ENCODE assay signal across 23 cellular contexts in genomic region chr7:44148961-44149550, GRCh38. TPM values are rescaled to one million over a fixed set of nuclear protein-coding genes. Genes with fewer than 3 reads are reported as not detected.
"Had no signal": no experiment of that assay in that cellular context is flagged by ENCODE, and none has a peak within 500 bp of the region (broad histone marks: within the 10 kb centered on the region; RNA-seq: fewer than 3 reads in every experiment).

No MANE protein-coding gene starts in this region.

- ATAC-seq: activated CD4-positive, alpha-beta T cell treated with anti-CD3 and anti-CD28 coated beads for 36 hours; activated CD8-positive, alpha-beta memory T cell treated with anti-CD3 and anti-CD28 coated beads, Interleukin-2, amount 10 ng/mL, durations not matched to agents 7 days and 5 days; effector memory CD8-positive, alpha-beta T cell; stimulated activated naive CD8-positive, alpha-beta T cell treated with anti-CD3 and anti-CD28 coated beads, Interleukin-15, amount 100 ng/mL, for 72 hours; WTC11 had no signal

- DNase-seq: activated CD4-positive, alpha-beta memory T cell treated with anti-CD3 and anti-CD28 coated beads for 36 hours; activated CD4-positive, alpha-beta T cell treated with anti-CD3 and anti-CD28 coated beads for 36 hours; activated CD8-positive, alpha-beta memory T cell treated with anti-CD3 and anti-CD28 coated beads, Interleukin-2, amount 10 ng/mL, durations not matched to agents 7 days and 5 days; activated effector memory CD4-positive, alpha-beta T cell treated with Interleukin-2 at 50 U/mL for 16 hours; activated T-cell treated with anti-CD3 and anti-CD28 coated beads, Interleukin-2, amount 50 U/mL, for 1 hour; dermis blood vessel endothelial cell; effector memory CD8-positive, alpha-beta T cell; foreskin fibroblast; mesenchymal stem cell; nephron progenitor cell; occipital lobe; retina; stimulated activated CD4-positive, alpha-beta T cell treated with anti-CD3 and anti-CD28 coated beads, Interleukin-4, amount 100 ng/mL, for 1 hour; stimulated activated naive CD8-positive, alpha-beta T cell treated with anti-CD3 and anti-CD28 coated beads, Interleukin-15, amount 100 ng/mL, for 72 hours; trophoblast cell had no signal

- H3K27me3 Mint-ChIP-seq: activated naive CD4-positive, alpha-beta T cell treated with anti-CD3 and anti-CD28 coated beads, Interleukin-2, amount 50 U/mL, for 24 hours had no signal

- H3K4me3 Mint-ChIP-seq: activated CD4-positive, alpha-beta memory T cell treated with anti-CD3 and anti-CD28 coated beads for 36 hours; activated CD4-positive, alpha-beta T cell treated with anti-CD3 and anti-CD28 coated beads for 36 hours; activated CD8-positive, alpha-beta memory T cell treated with anti-CD3 and anti-CD28 coated beads, Interleukin-2, amount 10 ng/mL, durations not matched to agents 7 days and 5 days; activated naive CD4-positive, alpha-beta T cell treated with anti-CD3 and anti-CD28 coated beads, Interleukin-2, amount 50 U/mL, for 24 hours; effector memory CD8-positive, alpha-beta T cell; nephron progenitor cell; stimulated activated naive CD8-positive, alpha-beta T cell treated with anti-CD3 and anti-CD28 coated beads, Interleukin-15, amount 100 ng/mL, for 72 hours; T-helper 2 cell treated with Interferon-gamma antibody and Interleukin-4, amounts not matched to agents 5 μg/mL and 100 μg/mL, for 36 hours; WTC11 had no signal

- H3K36me3 Mint-ChIP-seq: activated CD4-positive, alpha-beta memory T cell treated with anti-CD3 and anti-CD28 coated beads for 36 hours; activated CD8-positive, alpha-beta memory T cell treated with anti-CD3 and anti-CD28 coated beads, Interleukin-2, amount 10 ng/mL, durations not matched to agents 7 days and 5 days; activated naive CD4-positive, alpha-beta T cell treated with anti-CD3 and anti-CD28 coated beads, Interleukin-2, amount 50 U/mL, for 24 hours; WTC11 had no signal

- H3K9me3 Mint-ChIP-seq: activated CD4-positive, alpha-beta memory T cell treated with anti-CD3 and anti-CD28 coated beads for 36 hours; activated naive CD4-positive, alpha-beta T cell treated with anti-CD3 and anti-CD28 coated beads, Interleukin-2, amount 50 U/mL, for 24 hours; effector memory CD8-positive, alpha-beta T cell; nephron progenitor cell; stimulated activated naive CD8-positive, alpha-beta T cell treated with anti-CD3 and anti-CD28 coated beads, Interleukin-15, amount 100 ng/mL, for 72 hours; T-helper 2 cell treated with Interferon-gamma antibody and Interleukin-4, amounts not matched to agents 5 μg/mL and 100 μg/mL, for 36 hours; WTC11 had no signal

- H3K27ac Mint-ChIP-seq: activated CD4-positive, alpha-beta memory T cell treated with anti-CD3 and anti-CD28 coated beads for 36 hours; activated CD4-positive, alpha-beta T cell treated with anti-CD3 and anti-CD28 coated beads for 36 hours; activated CD8-positive, alpha-beta memory T cell treated with anti-CD3 and anti-CD28 coated beads, Interleukin-2, amount 10 ng/mL, durations not matched to agents 7 days and 5 days; activated naive CD4-positive, alpha-beta T cell treated with anti-CD3 and anti-CD28 coated beads, Interleukin-2, amount 50 U/mL, for 24 hours; effector memory CD8-positive, alpha-beta T cell; nephron progenitor cell; stimulated activated naive CD8-positive, alpha-beta T cell treated with anti-CD3 and anti-CD28 coated beads, Interleukin-15, amount 100 ng/mL, for 72 hours; T-helper 2 cell treated with Interferon-gamma antibody and Interleukin-4, amounts not matched to agents 5 μg/mL and 100 μg/mL, for 36 hours; WTC11 had no signal

RNA-seq across cellular contexts. Expression of gene MYL7, which starts 7.9 kb away (rescaled TPM):
- total RNA-seq: activated CD4-positive, alpha-beta memory T cell treated with anti-CD3 and anti-CD28 coated beads for 36 hours; activated CD4-positive, alpha-beta T cell treated with anti-CD3 and anti-CD28 coated beads for 36 hours; activated CD8-positive, alpha-beta memory T cell treated with anti-CD3 and anti-CD28 coated beads, Interleukin-2, amount 10 ng/mL, durations not matched to agents 7 days and 5 days; bronchial epithelial cell; cerebellum; dermis blood vessel endothelial cell; glomerular endothelial cell; lower leg skin; occipital lobe; suprapubic skin had no signal

RNA-seq across cellular contexts. Expression of gene GCK, which starts 40.2 kb away (rescaled TPM):
- total RNA-seq: dermis blood vessel endothelial cell had no signal
